ENCODE assay signal across 25 cellular contexts in genomic region chr1:39596163-39596562, GRCh38. TPM values are rescaled to one million over a fixed set of nuclear protein-coding genes. Genes with fewer than 3 reads are reported as not detected.
A peak's percentile ranks its signal among the peaks of the same experiment; 100 is the strongest.
DNase-seq lines count a peak whose midpoint lies in the region; ATAC-seq, FAIRE-seq and TF ChIP-seq lines count a peak whose summit lies in the region.
"Had no signal": no experiment of that assay in that cellular context is flagged by ENCODE, and none has a peak within 500 bp of the region (broad histone marks: within the 10 kb centered on the region; RNA-seq: fewer than 3 reads in every experiment).

No MANE protein-coding gene starts in this region.

- H4K20me1 ChIP-seq in MM.1S (ENCODE audit: insufficient read depth, low read length): no peaks in the 10 kb centered on the region
- no peaks in the 10 kb centered on the region for H4K20me1 ChIP-seq in K562 (replicated peaks; ENCODE audit: control insufficient read depth, insufficient read depth, low read length)
- H4K20me1 ChIP-seq: BLaER1 treated with 17β-estradiol and CSF1 and Interleukin-3, amounts not matched to agents 10 nM and 100 nM had no signal

- no TSS peak for BruUV-seq in K562 (replicated peaks; lab: Mats Ljungman, UMichigan)

- H3K4me2 ChIP-seq in MM.1S (ENCODE audit: low read depth, low read length) (no peak overlapping the region), K562 (ENCODE audit: insufficient read depth, low read length) (no peak overlapping the region), neuronal stem cell (ENCODE audit: insufficient read depth, low read length, poor library complexity, severe bottlenecking) (no peak overlapping the region)
- H3K4me2 ChIP-seq: A549; BLaER1 treated with 17β-estradiol and CSF1 and Interleukin-3, amounts not matched to agents 10 nM and 100 nM; GM23338 had no signal

- no peak overlapping the region for H2BK120ac ChIP-seq in neuronal stem cell (ENCODE audit: low read depth, low read length)

- H3K79me1 ChIP-seq in neuronal stem cell (ENCODE audit: low read depth, low read length): no peaks in the 10 kb centered on the region

- H3K14ac ChIP-seq in neuronal stem cell (ENCODE audit: low read length): no peak overlapping the region

- H3K4me3 ChIP-seq in MM.1S (ENCODE audit: low read length) (no peak overlapping the region), K562 (no peak overlapping the region), neuronal stem cell (ENCODE audit: low read length in 2 of 2) (no peak overlapping the region)
- H3K4me3 ChIP-seq: A549; BLaER1 treated with 17β-estradiol and CSF1 and Interleukin-3, amounts not matched to agents 10 nM and 100 nM; GM23338 had no signal

- in situ Hi-C loops in K562 (cut with MboI): loop anchor here (5.0 kb wide), 1 partner anchor 126 kb away; no protein-coding TSS in a partner anchor

- H4K8ac ChIP-seq in neuronal stem cell (ENCODE audit: low read depth, low read length): no peak overlapping the region

- H3K4ac ChIP-seq in neuronal stem cell (ENCODE audit: low read length): no peak overlapping the region

- CTCF ChIA-PET in K562 (lab: Yijun Ruan, JAX; ENCODE audit: low intra/inter-chr PET ratio): no interaction called here

- H3K9me1 ChIP-seq in K562 (ENCODE audit: control insufficient read depth, insufficient read depth, low read length): no peaks in the 10 kb centered on the region

- TF ChIP-seq RAD21 in K562 (CRISPR knock-in tag; conservative IDR thresholded peaks at IDR 0.05 in 1 of 2, IDR thresholded peaks at IDR 0.05 in 1 of 2): no peak

- no peak overlapping the region for H3K23ac ChIP-seq in neuronal stem cell (ENCODE audit: low read depth, low read length, poor library complexity)

- H2BK15ac ChIP-seq in neuronal stem cell (ENCODE audit: low read length): no peak overlapping the region

- H3K9me2 ChIP-seq in MM.1S (replicated peaks; ENCODE audit: insufficient read depth, low read length): no peaks in the 10 kb centered on the region

- no peak overlapping the region for H2BK5ac ChIP-seq in neuronal stem cell (ENCODE audit: low read length)

- intact Hi-C loops in K562 (cut with micrococcal nuclease) (no loop called here), left colon (cut with DNase I, micrococcal nuclease) (no loop called here)

- no peak overlapping the region for H4K91ac ChIP-seq in neuronal stem cell (ENCODE audit: low read depth, low read length, poor library complexity)

- no peak for TF ChIP-seq EP300 in K562 (IDR thresholded peaks at IDR 0.05; ENCODE audit: low read length)

- FAIRE-seq in GM12891 (lab: Jason Lieb, UNC): peak; percentile 31
- FAIRE-seq in K562 (lab: Jason Lieb, UNC): no peak
- no peak for FAIRE-seq in GM19239 (lab: Jason Lieb, UNC)
- FAIRE-seq: A549, D721Med had no signal

- no peak for DNase-seq in GM12891 (ENCODE audit: insufficient read length, low spot score)
- DNase-seq in MM.1S: no peak
- DNase-seq in K562 (ENCODE audit: extremely low read depth in 1 of 4, low spot score in 3 of 4): no peak
- DNase-seq in neuronal stem cell (ENCODE audit: low spot score): no peak
- DNase-seq in left colon: no peak
- DNase-seq in GM19239 (ENCODE audit: insufficient read length, low spot score): no peak
- DNase-seq in HT-29 (ENCODE audit: low spot score): no peak
- DNase-seq: 8988T; ACHN; AML-193; BE2C; CD4-positive, alpha-beta T cell; CD8-positive, alpha-beta memory T cell; DMS 273 treated with DMSO at 0.1 percent for 48 hours; DMS79 treated with DMSO at 0.1 percent for 48 hours; GF-D8; H9 had no signal

- H3K27ac ChIP-seq in MM.1S (ENCODE audit: low read length) (peak overlapping the region; percentile 91; the same call in 1 of the 2 replicates), K562 (ENCODE audit: extremely low read depth, low read depth, low read length) (no peak overlapping the region), neuronal stem cell (replicated peaks; ENCODE audit: low read length) (no peak overlapping the region)
- H3K27ac ChIP-seq: A549; BLaER1 treated with 17β-estradiol and CSF1 and Interleukin-3, amounts not matched to agents 10 nM and 100 nM had no signal

- peak overlapping the region; percentile 8 for H2AK5ac ChIP-seq in neuronal stem cell (ENCODE audit: low read depth, low read length)

- peaks cover 40% of the 10 kb centered on the region for H3F3A ChIP-seq in MM.1S (ENCODE audit: insufficient read depth, low read length)

- H3K36me3 ChIP-seq in MM.1S (replicated peaks; ENCODE audit: insufficient read depth, low read length) (no peaks in the 10 kb centered on the region), K562 (ENCODE audit: control insufficient read depth, insufficient read depth, low read length) (no peaks in the 10 kb centered on the region), neuronal stem cell (replicated peaks in 1 of 2; ENCODE audit: control insufficient read depth in 2 of 2, insufficient read depth in 2 of 2, low read length in 2 of 2) (no peaks in the 10 kb centered on the region)
- H3K36me3 ChIP-seq: BE2C; BLaER1 treated with 17β-estradiol and CSF1 and Interleukin-3, amounts not matched to agents 10 nM and 100 nM had no signal

- no peaks in the 10 kb centered on the region for H3K9me3 ChIP-seq in MM.1S (replicated peaks; ENCODE audit: insufficient read depth, low read length)
- no peaks in the 10 kb centered on the region for H3K9me3 ChIP-seq in K562 (replicated peaks; ENCODE audit: control insufficient read depth, insufficient read depth, low read depth, low read length)
- no peaks in the 10 kb centered on the region for H3K9me3 ChIP-seq in neuronal stem cell (replicated peaks in 1 of 2; ENCODE audit: control insufficient read depth in 2 of 2, insufficient read depth in 1 of 2, low read depth in 1 of 2, low read length in 2 of 2)
- H3K9me3 ChIP-seq: A549, BE2C had no signal

- no peak overlapping the region for H2BK12ac ChIP-seq in neuronal stem cell (ENCODE audit: low read length)

- ATAC-seq in K562: peak; percentile 43; the same call in 1 of the 3 replicates
- no peak for ATAC-seq in left colon
- no peak for ATAC-seq in HG03460 (IDR thresholded peaks at IDR 0.05; ENCODE audit: unreplicated experiment)
- ATAC-seq: A549, GM23338, HCT116 had no signal

- no peaks in the 10 kb centered on the region for H3K27me3 ChIP-seq in MM.1S (replicated peaks; ENCODE audit: insufficient read depth, low read length)
- H3K27me3 ChIP-seq in K562 (ENCODE audit: control insufficient read depth in 2 of 2, insufficient read depth in 2 of 2, low read length in 2 of 2): peaks cover 3 to 21% of the 10 kb centered on the region in 2 experiments; a peak in 4 of 5 replicates
- H3K27me3 ChIP-seq in neuronal stem cell (ENCODE audit: control insufficient read depth in 3 of 3, insufficient read depth in 3 of 3, low read depth in 1 of 3, low read length in 3 of 3): peaks cover 0 to 30% (median 8%) of the 10 kb centered on the region in 3 experiments
- H3K27me3 ChIP-seq: BE2C; BLaER1 treated with 17β-estradiol and CSF1 and Interleukin-3, amounts not matched to agents 10 nM and 100 nM had no signal

- H3K79me2 ChIP-seq in MM.1S (ENCODE audit: low read length) (peaks cover 14% of the 10 kb centered on the region), K562 (ENCODE audit: control insufficient read depth, insufficient read depth, low read length) (no peaks in the 10 kb centered on the region)

- TF ChIP-seq CTCF in MM.1S (IDR thresholded peaks at IDR 0.05; ENCODE audit: low read length): no peak
- no peak for TF ChIP-seq CTCF in K562 (IDR thresholded peaks at IDR 0.05 in 2 of 3, conservative IDR thresholded peaks at IDR 0.05 in 1 of 3; ENCODE audit: insufficient read depth in 2 of 3, low read depth in 1 of 3, low read length in 3 of 3)

- WGBS in K562 (ENCODE audit: insufficient coverage, low coverage, missing lambda C conversion rate): 7% methylated on average over 6 of the region's 6 CpGs
- no CpG with 5 or more reads among the region's 6 CpGs for WGBS in neuronal stem cell (ENCODE audit: extremely low coverage in 2 of 2, insufficient read length in 2 of 2, insufficient replicate concordance in 1 of 2), 2 donors

- peaks cover 44% of the 10 kb centered on the region for H3K4me1 ChIP-seq in MM.1S (ENCODE audit: low read length)
- no peaks in the 10 kb centered on the region; a peak in 1 of 5 replicates for H3K4me1 ChIP-seq in K562 (replicated peaks in 1 of 2; ENCODE audit: control insufficient read depth in 2 of 2, insufficient read depth in 2 of 2, low read length in 2 of 2)
- no peaks in the 10 kb centered on the region for H3K4me1 ChIP-seq in neuronal stem cell (ENCODE audit: control insufficient read depth in 2 of 2, insufficient read depth in 1 of 2, low read depth in 1 of 2, low read length in 2 of 2)
- H3K4me1 ChIP-seq: A549, BE2C had no signal

- POLR2A ChIA-PET in K562 (lab: Yijun Ruan, JAX): interaction anchor here (0.8 to 2.1 kb wide), 5 partner anchors 10 to 75 kb away, joined by 3 to 8 read pairs (median 4); partner anchors contain the start of gene PABPC4

- H2AFZ ChIP-seq in MM.1S (ENCODE audit: low read length) (no peak overlapping the region), K562 (ENCODE audit: low read depth, low read length) (peak overlapping the region; percentile 29; the same call in 1 of the 2 replicates), neuronal stem cell (ENCODE audit: low read length) (no peak overlapping the region)
- H2AFZ ChIP-seq: GM23338 had no signal

- TF ChIP-seq POLR2A in GM12891 (IDR thresholded peaks at IDR 0.05; ENCODE audit: low read depth, low read length): no peak
- TF ChIP-seq POLR2A in K562 (conservative IDR thresholded peaks at IDR 0.05): no peak

- no peak overlapping the region for H3K18ac ChIP-seq in neuronal stem cell (ENCODE audit: low read length)

- H3K9ac ChIP-seq in MM.1S (ENCODE audit: low read length): no peak overlapping the region
- peak overlapping the region in 1 of 2 experiments; percentile 42; a peak in 1 of 4 replicates for H3K9ac ChIP-seq in K562 (ENCODE audit: insufficient read depth in 1 of 2, low read depth in 2 of 2, low read length in 2 of 2)
- H3K9ac ChIP-seq in neuronal stem cell (ENCODE audit: low read depth, low read length, poor library complexity): no peak overlapping the region
- H3K9ac ChIP-seq: BLaER1 treated with 17β-estradiol and CSF1 and Interleukin-3, amounts not matched to agents 10 nM and 100 nM had no signal

RNA-seq across cellular contexts. Expression of gene PABPC4, which starts 19.6 kb away (rescaled TPM):
- polyA plus RNA-seq in GM12891 (2012; ENCODE audit: low read depth, missing spikeins): 164 TPM
- total RNA-seq in K562 (2011; cell fraction: chromatin; rRNA removed; ENCODE audit: low replicate concordance): 568 TPM in 2 replicates
- total RNA-seq in K562 (2011; cell fraction: nucleolus; rRNA removed): 333 and 358 TPM in 2 replicates
- 368 and 413 TPM in 2 replicates for total RNA-seq in K562 (2011; cell fraction: nucleoplasm; rRNA removed)
- total RNA-seq in K562 (2014; rRNA removed): 207 and 244 TPM in 2 replicates
- 212 and 220 TPM in 2 replicates for total RNA-seq in K562 (2014; rRNA removed; fragmentation: Illumina TruSeq; extraction: Trizol)
- 169 and 175 TPM in 2 replicates for total RNA-seq in K562 (2015; rRNA removed; fragmentation: Illumina TruSeq; extraction: Trizol)
- total RNA-seq in K562 (2021): 520 and 526 TPM in 2 replicates
- 145 and 147 TPM in 2 replicates for polyA plus RNA-seq in K562 (2011; rRNA removed)
- polyA plus RNA-seq in K562 (2011; cell fraction: cytosol; rRNA removed): 136 and 188 TPM in 2 replicates
- 574 and 790 TPM in 2 replicates for polyA plus RNA-seq in K562 (2011; cell fraction: nucleus; rRNA removed)
- polyA plus RNA-seq in K562 (2012): 240 and 315 TPM in 2 replicates
- polyA plus RNA-seq in K562 (2014; fragmentation: Illumina TruSeq; extraction: Trizol): 369 and 413 TPM in 2 replicates
- polyA plus RNA-seq in K562 (2014; fragmentation: Nextera tagmentation; extraction: Ambion mirVana): 10 to 100 TPM; 77.7 to 88.4 TPM
- polyA plus RNA-seq in K562 (2014; rRNA removed): 264 and 303 TPM in 2 replicates
- 134 and 150 TPM in 2 replicates for polyA minus RNA-seq in K562 (2011; rRNA and poly(A)+ RNA removed)
- 197 and 243 TPM in 2 replicates for polyA minus RNA-seq in K562 (2011; cell fraction: cytosol; rRNA and poly(A)+ RNA removed)
- polyA minus RNA-seq in K562 (2011; cell fraction: nucleus; rRNA and poly(A)+ RNA removed): 113 and 158 TPM in 2 replicates
- polyA plus RNA-seq in neuronal stem cell (2013, experiment 1 of 2): 139 TPM
- polyA plus RNA-seq in neuronal stem cell (2013, experiment 2 of 2): 155 TPM
- 100 to 1,000 TPM; 127 to 131 TPM for total RNA-seq in left colon
- 166 and 191 TPM in 2 replicates for total RNA-seq in HT-29 (2014; rRNA removed; shearing (Covaris generic))

RNA-seq across cellular contexts. Expression of gene HEYL, which starts 43.3 kb away (rescaled TPM):
- 0.05 TPM for polyA plus RNA-seq in GM12891 (2012; ENCODE audit: low read depth, missing spikeins)
- total RNA-seq in K562 (2011; cell fraction: chromatin; rRNA removed; ENCODE audit: low replicate concordance): 0.63 and 1.4 TPM in 2 replicates
- total RNA-seq in K562 (2011; cell fraction: nucleolus; rRNA removed): 0.53 and 1.0 TPM in 2 replicates
- 0.84 and 0.88 TPM in 2 replicates for total RNA-seq in K562 (2011; cell fraction: nucleoplasm; rRNA removed)
- total RNA-seq in K562 (2014; rRNA removed) (0.14 and 0.37 TPM in 2 replicates), K562 (2014; rRNA removed; fragmentation: Illumina TruSeq; extraction: Trizol) (0.32 and 0.33 TPM in 2 replicates), K562 (2015; rRNA removed; fragmentation: Illumina TruSeq; extraction: Trizol) (0.15 and 0.22 TPM in 2 replicates), K562 (2021) (0.78 and 0.89 TPM in 2 replicates), left colon (1 to 10 TPM; 1.3 to 1.9 TPM)
- polyA plus RNA-seq in K562 (2011; rRNA removed) (0.25 and 0.50 TPM in 2 replicates), K562 (2014; fragmentation: Illumina TruSeq; extraction: Trizol) (0.69 and 0.70 TPM in 2 replicates), K562 (2014; fragmentation: Nextera tagmentation; extraction: Ambion mirVana) (under 1 TPM; 0.13 to 0.14 TPM), K562 (2014; rRNA removed) (0.33 and 0.71 TPM in 2 replicates)
- polyA plus RNA-seq in K562 (2011; cell fraction: cytosol; rRNA removed): 0.38 and 0.48 TPM in 2 replicates
- polyA plus RNA-seq in K562 (2011; cell fraction: nucleus; rRNA removed): 0.48 and 0.52 TPM in 2 replicates
- 0.56 and 0.89 TPM in 2 replicates for polyA plus RNA-seq in K562 (2012)
- 0.48 and 0.53 TPM in 2 replicates for polyA minus RNA-seq in K562 (2011; rRNA and poly(A)+ RNA removed)
- 0.29 and 0.36 TPM in 2 replicates for polyA minus RNA-seq in K562 (2011; cell fraction: cytosol; rRNA and poly(A)+ RNA removed)
- polyA minus RNA-seq in K562 (2011; cell fraction: nucleus; rRNA and poly(A)+ RNA removed): 0.44 and 0.54 TPM in 2 replicates
- 6.7 TPM for polyA plus RNA-seq in neuronal stem cell (2013, experiment 1 of 2)
- 6.9 TPM for polyA plus RNA-seq in neuronal stem cell (2013, experiment 2 of 2)
- 0.05 and 0.16 TPM in 2 replicates for total RNA-seq in HT-29 (2014; rRNA removed; shearing (Covaris generic))
- total RNA-seq: Daoy, H4 had no signal
- polyA plus RNA-seq: CD8-positive, alpha-beta memory T cell had no signal
